In genomic region chr2:42754021-42754775, GRCh38 we compare ENCODE assay signal across 8 cellular contexts. TPM values are rescaled to one million over a fixed set of nuclear protein-coding genes. Genes with fewer than 3 reads are reported as not detected.
DNase-seq lines count a peak whose midpoint lies in the region; ATAC-seq and TF ChIP-seq lines count a peak whose summit lies in the region.

No MANE protein-coding gene starts in this region.

- H3K4me3 ChIP-seq in HAP-1 = no peak overlapping the region

- in situ Hi-C loops in HAP-1 (cut with MboI; ENCODE audit: low sequenced_read_pairs) = no loop called here

- intact Hi-C loops in activated B cell treated with CpG ODN at 0.5 μM for 24 hours (cut with micrococcal nuclease) (loop anchor here (2.0 kb wide), 1 partner anchor 259 kb away; no protein-coding TSS in a partner anchor), left colon (cut with DNase I, micrococcal nuclease) (no loop called here)

- DNase-seq in activated B cell treated with CpG ODN at 0.5 μM for 24 hours (peak; percentile 49), occipital lobe (lab: John Stamatoyannopoulos, UW) (peak; percentile 59), left colon (no peak), EL (no peak), HAP-1 (ENCODE audit: low spot score in 2 of 2) (no peak)
- DNase-seq in activated CD4-positive, alpha-beta T cell treated with anti-CD3 and anti-CD28 coated beads for 1 hour = no peak

- H3K27ac Mint-ChIP-seq in activated B cell treated with CpG ODN at 0.5 μM for 24 hours = peak overlapping the region; percentile 75

- no peaks in the 10 kb centered on the region for H3K9me3 ChIP-seq in HAP-1

- H3K4me3 Mint-ChIP-seq in activated B cell treated with CpG ODN at 0.5 μM for 24 hours = peak overlapping the region; percentile 39

- POLR2A ChIA-PET in activated B cell treated with CpG ODN at 0.5 μM for 24 hours (lab: Charles Lee) = interaction anchor here (0.8 to 6.1 kb wide), 4 partner anchors 34 to 155 kb away, joined by 3 to 41 read pairs (median 6); partner anchors contain the start of gene HAAO

- H3K27me3 Mint-ChIP-seq in activated B cell treated with CpG ODN at 0.5 μM for 24 hours = no peaks in the 10 kb centered on the region

- CTCF ChIA-PET in activated B cell treated with CpG ODN at 0.5 μM for 24 hours (lab: Charles Lee) = interaction anchor here (0.8 to 1.0 kb wide), 2 partner anchors 17 to 38 kb away, joined by 3 read pairs; partner anchors contain the start of gene HAAO

- H3K27me3 ChIP-seq in HAP-1 (ENCODE audit: low read depth) = no peaks in the 10 kb centered on the region

- no peaks in the 10 kb centered on the region for H3K36me3 Mint-ChIP-seq in activated B cell treated with CpG ODN at 0.5 μM for 24 hours (ENCODE audit: low read depth)

- H3K36me3 ChIP-seq in HAP-1 (replicated peaks) = no peaks in the 10 kb centered on the region; the same call in 1 of the 2 replicates

- no peaks in the 10 kb centered on the region for H3K9me3 Mint-ChIP-seq in activated B cell treated with CpG ODN at 0.5 μM for 24 hours

- H3K4me1 Mint-ChIP-seq in activated B cell treated with CpG ODN at 0.5 μM for 24 hours = peaks cover 47% of the 10 kb centered on the region

- peaks cover 9% of the 10 kb centered on the region for H3K4me1 ChIP-seq in HAP-1

- ATAC-seq in GM19043 (IDR thresholded peaks at IDR 0.05; ENCODE audit: low read depth, unreplicated experiment) (peak; percentile 59), HG03064 (IDR thresholded peaks at IDR 0.05; ENCODE audit: low read depth, unreplicated experiment) (peak; percentile 59), activated B cell treated with CpG ODN at 0.5 μM for 24 hours (ENCODE audit: low read depth) (peak; percentile 72), left colon (no peak)

- TF ChIP-seq CTCF in activated B cell treated with CpG ODN at 0.5 μM for 24 hours (IDR thresholded peaks at IDR 0.05) = no peak

RNA-seq across cellular contexts. Expression of gene OXER1, which starts 9.7 kb away (rescaled TPM):
- total RNA-seq in activated B cell treated with CpG ODN at 0.5 μM for 24 hours (1.9 and 2.1 TPM in 2 replicates), occipital lobe (not detected), left colon (1 to 10 TPM; 2.9 to 4.1 TPM)

RNA-seq across cellular contexts. Expression of gene HAAO, which starts 38.2 kb away (rescaled TPM):
- 11.4 TPM in 2 replicates for total RNA-seq in activated B cell treated with CpG ODN at 0.5 μM for 24 hours
- total RNA-seq in occipital lobe = 0.62 TPM
- total RNA-seq in left colon = 10 to 100 TPM; 18.9 to 19.2 TPM

Comparison
In these comparisons a context has a peak if more than half of its experiments do, and no peak if none do; other contexts are left out.
1. DNase-seq: peak in activated B cell treated with CpG ODN at 0.5 μM for 24 hours (single experiment) and occipital lobe (single experiment); none in left colon (0 of 2), EL (single experiment), activated CD4-positive, alpha-beta T cell treated with anti-CD3 and anti-CD28 coated beads for 1 hour (single experiment) and HAP-1 (0 of 2).